24 cellular contexts compared by ENCODE assay signal in genomic region chr3:115270849-115271248, GRCh38.
"Had no signal": no experiment of that assay in that cellular context is flagged by ENCODE, and none has a peak within 500 bp of the region (broad histone marks: within the 10 kb centered on the region; RNA-seq: fewer than 3 reads in every experiment).

No MANE protein-coding gene starts in this region.

- H3K36me3 ChIP-seq: colonic mucosa, heart left ventricle, right lobe of liver, uterus had no signal

- H3K4me1 Mint-ChIP-seq: activated CD4-positive, alpha-beta T cell treated with anti-CD3 and anti-CD28 coated beads, Interleukin-2, amount 10 ng/mL, durations not matched to agents 7 days and 5 days; activated naive CD4-positive, alpha-beta T cell treated with anti-CD3 and anti-CD28 coated beads, Interleukin-2, amount 50 U/mL, for 24 hours; central memory CD8-positive, alpha-beta T cell; endodermal cell; natural killer cell; stimulated activated effector memory CD8-positive, alpha-beta T cell treated with anti-CD3 and anti-CD28 coated beads, Interleukin-12 subunit alpha, Interleukin-12 subunit beta, amount 100 ng/mL, for 72 hours had no signal

- H3K9me3 Mint-ChIP-seq: activated CD4-positive, alpha-beta T cell treated with anti-CD3 and anti-CD28 coated beads, Interleukin-2, amount 10 ng/mL, durations not matched to agents 7 days and 5 days; activated CD8-positive, alpha-beta T cell treated with anti-CD3 and anti-CD28 coated beads for 36 hours; activated naive CD4-positive, alpha-beta T cell treated with anti-CD3 and anti-CD28 coated beads, Interleukin-2, amount 50 U/mL, for 24 hours; activated T-helper 1 cell treated with anti-CD3 and anti-CD28 coated beads, Interleukin-12 subunit alpha, Interleukin-12 subunit beta, Interleukin-2, Interleukin-4 antibody, amounts not matched to agents 30 ng/mL and 10 ng/mL and 1 ng/mL, durations not matched to agents 14 hours and 24 hours and 36 hours; central memory CD8-positive, alpha-beta T cell; endodermal cell; natural killer cell; stimulated activated effector memory CD8-positive, alpha-beta T cell treated with anti-CD3 and anti-CD28 coated beads, Interleukin-12 subunit alpha, Interleukin-12 subunit beta, amount 100 ng/mL, for 72 hours had no signal

- H3K27ac ChIP-seq: colonic mucosa, heart left ventricle, parathyroid adenoma, right lobe of liver, skin epidermis, uterus, VCaP had no signal

- DNase-seq: activated CD4-positive, alpha-beta T cell treated with anti-CD3 and anti-CD28 coated beads, Interleukin-2, amount 10 ng/mL, durations not matched to agents 7 days and 5 days; activated CD4-positive, CD25-positive, alpha-beta regulatory T cell treated with anti-CD3 and anti-CD28 coated beads, Interleukin-2, amount 50 U/mL, for 72 hours; activated CD8-positive, alpha-beta T cell treated with anti-CD3 and anti-CD28 coated beads for 36 hours; activated gamma-delta T cell; aorta; colonic mucosa; endodermal cell; heart left ventricle; islet precursor cell; left cardiac atrium; midbrain; natural killer cell; right lobe of liver; stimulated activated CD4-positive, alpha-beta T cell treated with anti-CD3 and anti-CD28 coated beads, Interleukin-2, amount 100 ng/mL, for 24 hours; T-helper 2 cell; trophoblast cell; uterus had no signal

- H3K79me2 ChIP-seq: parathyroid adenoma had no signal

- H3K9me3 ChIP-seq: colonic mucosa, right lobe of liver, uterus had no signal

- H3K4me3 ChIP-seq: colonic mucosa, heart left ventricle, right lobe of liver, skin epidermis, uterus had no signal

- H3K27ac Mint-ChIP-seq: activated CD4-positive, alpha-beta T cell treated with anti-CD3 and anti-CD28 coated beads, Interleukin-2, amount 10 ng/mL, durations not matched to agents 7 days and 5 days; activated CD8-positive, alpha-beta T cell treated with anti-CD3 and anti-CD28 coated beads for 36 hours; activated naive CD4-positive, alpha-beta T cell treated with anti-CD3 and anti-CD28 coated beads, Interleukin-2, amount 50 U/mL, for 24 hours; activated T-helper 1 cell treated with anti-CD3 and anti-CD28 coated beads, Interleukin-12 subunit alpha, Interleukin-12 subunit beta, Interleukin-2, Interleukin-4 antibody, amounts not matched to agents 30 ng/mL and 10 ng/mL and 1 ng/mL, durations not matched to agents 14 hours and 24 hours and 36 hours; endodermal cell; natural killer cell; stimulated activated effector memory CD8-positive, alpha-beta T cell treated with anti-CD3 and anti-CD28 coated beads, Interleukin-12 subunit alpha, Interleukin-12 subunit beta, amount 100 ng/mL, for 72 hours had no signal

- H3K27me3 Mint-ChIP-seq: activated CD8-positive, alpha-beta T cell treated with anti-CD3 and anti-CD28 coated beads for 36 hours; activated naive CD4-positive, alpha-beta T cell treated with anti-CD3 and anti-CD28 coated beads, Interleukin-2, amount 50 U/mL, for 24 hours; central memory CD8-positive, alpha-beta T cell had no signal

- H3K4me1 ChIP-seq: colonic mucosa, parathyroid adenoma, right lobe of liver, uterus had no signal

- H3K27me3 ChIP-seq: colonic mucosa, heart left ventricle, right lobe of liver, uterus had no signal

- H2AFZ ChIP-seq: parathyroid adenoma had no signal

- H3K4me3 Mint-ChIP-seq: activated CD4-positive, alpha-beta T cell treated with anti-CD3 and anti-CD28 coated beads, Interleukin-2, amount 10 ng/mL, durations not matched to agents 7 days and 5 days; activated CD8-positive, alpha-beta T cell treated with anti-CD3 and anti-CD28 coated beads for 36 hours; activated naive CD4-positive, alpha-beta T cell treated with anti-CD3 and anti-CD28 coated beads, Interleukin-2, amount 50 U/mL, for 24 hours; activated T-helper 1 cell treated with anti-CD3 and anti-CD28 coated beads, Interleukin-12 subunit alpha, Interleukin-12 subunit beta, Interleukin-2, Interleukin-4 antibody, amounts not matched to agents 30 ng/mL and 10 ng/mL and 1 ng/mL, durations not matched to agents 14 hours and 24 hours and 36 hours; central memory CD8-positive, alpha-beta T cell; endodermal cell; natural killer cell; stimulated activated effector memory CD8-positive, alpha-beta T cell treated with anti-CD3 and anti-CD28 coated beads, Interleukin-12 subunit alpha, Interleukin-12 subunit beta, amount 100 ng/mL, for 72 hours had no signal

- ATAC-seq: activated CD8-positive, alpha-beta T cell treated with anti-CD3 and anti-CD28 coated beads for 36 hours; heart left ventricle; left cardiac atrium; natural killer cell; right lobe of liver; stimulated activated effector memory CD8-positive, alpha-beta T cell treated with anti-CD3 and anti-CD28 coated beads, Interleukin-12 subunit alpha, Interleukin-12 subunit beta, amount 100 ng/mL, for 72 hours had no signal

- H3K9ac ChIP-seq: parathyroid adenoma had no signal

- H3K36me3 Mint-ChIP-seq: natural killer cell; stimulated activated effector memory CD8-positive, alpha-beta T cell treated with anti-CD3 and anti-CD28 coated beads, Interleukin-12 subunit alpha, Interleukin-12 subunit beta, amount 100 ng/mL, for 72 hours had no signal
